ENCODE assay signal across 22 cellular contexts in genomic region chr1:245489838-245490237, GRCh38.
"Had no signal": no experiment of that assay in that cellular context is flagged by ENCODE, and none has a peak within 500 bp of the region (broad histone marks: within the 10 kb centered on the region; RNA-seq: fewer than 3 reads in every experiment).

No MANE protein-coding gene starts in this region.

- H3K36me3 ChIP-seq: brain microvascular endothelial cell had no signal

- ATAC-seq: activated CD4-positive, alpha-beta T cell treated with anti-CD3 and anti-CD28 coated beads for 36 hours; activated CD8-positive, alpha-beta T cell treated with anti-CD3 and anti-CD28 coated beads for 36 hours; activated T-cell treated with anti-CD3 and anti-CD28 coated beads, Interleukin-2, amount 50 U/mL, for 72 hours; T-cell had no signal

- DNase-seq: activated B cell treated with CpG ODN at 0.5 μM for 24 hours; activated CD4-positive, alpha-beta T cell treated with anti-CD3 and anti-CD28 coated beads for 36 hours; activated CD8-positive, alpha-beta memory T cell treated with anti-CD3 and anti-CD28 coated beads, Interleukin-2, amount 50 U/mL, for 4 hours; activated CD8-positive, alpha-beta T cell treated with anti-CD3 and anti-CD28 coated beads for 36 hours; activated gamma-delta T cell treated with Interleukin-2 at 50 U/mL for 16 hours; activated naive CD4-positive, alpha-beta T cell treated with anti-CD3 and anti-CD28 coated beads, Interleukin-2, amount 10 ng/mL, durations not matched to agents 7 days and 5 days; activated naive CD8-positive, alpha-beta T cell treated with anti-CD3 and anti-CD28 coated beads for 36 hours; activated T-cell treated with anti-CD3 and anti-CD28 coated beads, Interleukin-2, amount 50 U/mL, for 72 hours; brain microvascular endothelial cell; central memory CD4-positive, alpha-beta T cell; NCI-H1105 treated with DMSO at 0.1 percent for 48 hours; NCI-H1436 treated with DMSO at 0.1 percent for 48 hours; NCI-H187; NCI-H2081; NCI-H510A treated with DMSO at 0.1 percent for 48 hours; NCI-H69; SIG-M5; T-cell; T-helper 2 cell; T1000 had no signal

- H3K27ac ChIP-seq: brain microvascular endothelial cell, KMS-11, SK-N-MC had no signal

- H3K27me3 ChIP-seq: brain microvascular endothelial cell had no signal

- H3K4me3 ChIP-seq: SK-N-MC had no signal

- H3K4me2 ChIP-seq: KMS-11 had no signal

- H3K9ac ChIP-seq: KMS-11 had no signal
